In genomic region chr9:137032893-137033292, GRCh38 we compare ENCODE assay signal across 14 cellular contexts. TPM values are rescaled to one million over a fixed set of nuclear protein-coding genes. Genes with fewer than 3 reads are reported as not detected.
DNase-seq lines count a peak whose midpoint lies in the region; ATAC-seq and TF ChIP-seq lines count a peak whose summit lies in the region.
"Had no signal": no experiment of that assay in that cellular context is flagged by ENCODE, and none has a peak within 500 bp of the region (broad histone marks: within the 10 kb centered on the region; RNA-seq: fewer than 3 reads in every experiment).

No MANE protein-coding gene starts in this region.

- POLR2A ChIA-PET in activated CD4-positive, alpha-beta T cell treated with anti-CD3 and anti-CD28 coated beads, Interleukin-2, amount 10 ng/mL, durations not matched to agents 7 days and 5 days (lab: Charles Lee), result no interaction called here

- no peaks in the 10 kb centered on the region for H3K9me3 Mint-ChIP-seq in activated CD4-positive, alpha-beta T cell treated with anti-CD3 and anti-CD28 coated beads, Interleukin-2, amount 10 ng/mL, durations not matched to agents 7 days and 5 days
- H3K9me3 Mint-ChIP-seq in stimulated activated memory B cell treated with anti-CD40 and anti-IgM and Interleukin-4, amounts not matched to agents 10 μg/mL and 1 μg/mL and 100 μg/mL, for 72 hours, result no peaks in the 10 kb centered on the region

- peaks cover 55% of the 10 kb centered on the region for H3K4me1 Mint-ChIP-seq in activated CD4-positive, alpha-beta T cell treated with anti-CD3 and anti-CD28 coated beads, Interleukin-2, amount 10 ng/mL, durations not matched to agents 7 days and 5 days
- peaks cover 68% of the 10 kb centered on the region for H3K4me1 Mint-ChIP-seq in stimulated activated memory B cell treated with anti-CD40 and anti-IgM and Interleukin-4, amounts not matched to agents 10 μg/mL and 1 μg/mL and 100 μg/mL, for 72 hours

- intact Hi-C loops in left cardiac atrium (cut with DNase I), result loop anchor here in 1 of 2 donors (5.0 kb wide), 1 partner anchor 86 kb away; the partner anchor contains the start of gene C8G

- peak in 1 of 2 donors; percentile 30 for ATAC-seq in left cardiac atrium
- peak; percentile 27 for ATAC-seq in stimulated activated memory B cell treated with anti-CD40 and anti-IgM and Interleukin-4, amounts not matched to agents 10 μg/mL and 1 μg/mL and 100 μg/mL, for 72 hours
- ATAC-seq in GM19328 (IDR thresholded peaks at IDR 0.05; ENCODE audit: unreplicated experiment), result no peak
- ATAC-seq in SK-N-SH treated with all-trans-retinoic acid at 6 μM for 48 hours, result no peak

- peaks cover 2% of the 10 kb centered on the region for H3K36me3 Mint-ChIP-seq in activated CD4-positive, alpha-beta T cell treated with anti-CD3 and anti-CD28 coated beads, Interleukin-2, amount 10 ng/mL, durations not matched to agents 7 days and 5 days (ENCODE audit: low read depth)
- H3K36me3 Mint-ChIP-seq in stimulated activated memory B cell treated with anti-CD40 and anti-IgM and Interleukin-4, amounts not matched to agents 10 μg/mL and 1 μg/mL and 100 μg/mL, for 72 hours, result no peaks in the 10 kb centered on the region

- peak overlapping the region; percentile 22 for H3K4me3 Mint-ChIP-seq in activated CD4-positive, alpha-beta T cell treated with anti-CD3 and anti-CD28 coated beads, Interleukin-2, amount 10 ng/mL, durations not matched to agents 7 days and 5 days
- H3K4me3 Mint-ChIP-seq in stimulated activated memory B cell treated with anti-CD40 and anti-IgM and Interleukin-4, amounts not matched to agents 10 μg/mL and 1 μg/mL and 100 μg/mL, for 72 hours, result peak overlapping the region; percentile 83

- CTCF ChIA-PET in activated CD4-positive, alpha-beta T cell treated with anti-CD3 and anti-CD28 coated beads, Interleukin-2, amount 10 ng/mL, durations not matched to agents 7 days and 5 days (lab: Charles Lee), result interaction anchor here (0.7 to 14.0 kb wide), 8 partner anchors 14 to 307 kb away, joined by 3 to 157 read pairs (median 4); partner anchors contain the start of genes NPDC1 and SAPCD2

- peak overlapping the region; percentile 61 for H3K27ac Mint-ChIP-seq in activated CD4-positive, alpha-beta T cell treated with anti-CD3 and anti-CD28 coated beads, Interleukin-2, amount 10 ng/mL, durations not matched to agents 7 days and 5 days
- H3K27ac Mint-ChIP-seq in stimulated activated memory B cell treated with anti-CD40 and anti-IgM and Interleukin-4, amounts not matched to agents 10 μg/mL and 1 μg/mL and 100 μg/mL, for 72 hours, result peak overlapping the region; percentile 92

- DNase-seq in activated CD4-positive, alpha-beta T cell treated with anti-CD3 and anti-CD28 coated beads, Interleukin-2, amount 10 ng/mL, durations not matched to agents 7 days and 5 days, result peak; percentile 20
- no peak for DNase-seq in activated CD4-positive, alpha-beta T cell treated with anti-CD3 and anti-CD28 coated beads, Interleukin-2, amount 50 U/mL, for 48 hours
- DNase-seq in SKM-1 (lab: John Stamatoyannopoulos, UW; ENCODE audit: unreplicated experiment) (peak; percentile 75), left cardiac atrium (peak; percentile 67)
- DNase-seq in effector CD8-positive, alpha-beta T cell (lab: John Stamatoyannopoulos, UW), result no peak
- DNase-seq: H7, islet precursor cell, occipital lobe had no signal

- H3K27me3 Mint-ChIP-seq in activated CD4-positive, alpha-beta T cell treated with anti-CD3 and anti-CD28 coated beads, Interleukin-2, amount 10 ng/mL, durations not matched to agents 7 days and 5 days, result no peaks in the 10 kb centered on the region
- peaks cover under 1% of the 10 kb centered on the region for H3K27me3 Mint-ChIP-seq in stimulated activated memory B cell treated with anti-CD40 and anti-IgM and Interleukin-4, amounts not matched to agents 10 μg/mL and 1 μg/mL and 100 μg/mL, for 72 hours

TF ChIP-seq in SK-N-SH treated with all-trans-retinoic acid at 6 μM for 48 hours, 23 proteins besides CTCF, POLR2A, EP300 and RAD21:
- TF ChIP-seq TOX (CRISPR knock-in tag; IDR thresholded peaks at IDR 0.05; ENCODE audit: borderline replicate concordance), result no peak
- no peak for TF ChIP-seq PPARA (CRISPR knock-in tag; IDR thresholded peaks at IDR 0.05; ENCODE audit: borderline replicate concordance)
- no peak for TF ChIP-seq ZNF70 (CRISPR knock-in tag; IDR thresholded peaks at IDR 0.05)
- TF ChIP-seq ARNTL (CRISPR knock-in tag; IDR thresholded peaks at IDR 0.05; ENCODE audit: borderline replicate concordance, low read depth), result no peak
- no peak for TF ChIP-seq ZNF565 (CRISPR knock-in tag; conservative IDR thresholded peaks at IDR 0.05; ENCODE audit: low read depth)
- TF ChIP-seq ZFP30 (CRISPR knock-in tag; IDR thresholded peaks at IDR 0.05), result no peak
- no peak for TF ChIP-seq CREB5 (CRISPR knock-in tag; IDR thresholded peaks at IDR 0.05; ENCODE audit: low read depth)

RNA-seq across cellular contexts. Expression of gene FUT7, which starts 1.0 kb away (rescaled TPM):
- total RNA-seq in activated CD4-positive, alpha-beta T cell treated with anti-CD3 and anti-CD28 coated beads, Interleukin-2, amount 10 ng/mL, durations not matched to agents 7 days and 5 days, result 10 to 100 TPM in 1 of 2 experiments, 1 to 10 TPM in 1; 8.9 to 10.3 TPM
- total RNA-seq in left cardiac atrium, result under 1 TPM; 0.24 to 0.35 TPM
- total RNA-seq: A172, astrocyte, H7, LHCN-M2, occipital lobe had no signal

RNA-seq across cellular contexts. Expression of gene ABCA2, which starts 4.9 kb away (rescaled TPM):
- total RNA-seq in activated CD4-positive, alpha-beta T cell treated with anti-CD3 and anti-CD28 coated beads, Interleukin-2, amount 10 ng/mL, durations not matched to agents 7 days and 5 days, result 10 to 100 TPM; 67.7 to 70.3 TPM
- total RNA-seq in left cardiac atrium, result 10 to 100 TPM; 30.0 to 33.2 TPM

RNA-seq across cellular contexts. Expression of gene NPDC1, which starts 13.1 kb away (rescaled TPM):
- 10 to 100 TPM; 35.5 to 41.4 TPM for total RNA-seq in activated CD4-positive, alpha-beta T cell treated with anti-CD3 and anti-CD28 coated beads, Interleukin-2, amount 10 ng/mL, durations not matched to agents 7 days and 5 days
- 10 to 100 TPM; 75.4 to 87.3 TPM for total RNA-seq in left cardiac atrium

RNA-seq across cellular contexts. Expression of gene ENTPD2, which starts 21.0 kb away (rescaled TPM):
- not detected for total RNA-seq in activated CD4-positive, alpha-beta T cell treated with anti-CD3 and anti-CD28 coated beads, Interleukin-2, amount 10 ng/mL, durations not matched to agents 7 days and 5 days
- 1 to 10 TPM in 1 of 2 donors, under 1 TPM in 1; 0.60 to 2.2 TPM for total RNA-seq in left cardiac atrium
- total RNA-seq: A172, H7, LHCN-M2 had no signal

RNA-seq across cellular contexts. Expression of gene CLIC3, which starts 36.5 kb away (rescaled TPM):
- 1 to 10 TPM; 2.6 to 4.4 TPM for total RNA-seq in activated CD4-positive, alpha-beta T cell treated with anti-CD3 and anti-CD28 coated beads, Interleukin-2, amount 10 ng/mL, durations not matched to agents 7 days and 5 days
- 1 to 10 TPM; 2.6 to 8.5 TPM for total RNA-seq in left cardiac atrium
- total RNA-seq: H7 had no signal

Comparison
In these comparisons a context has a peak if more than half of its experiments do, and no peak if none do; other contexts are left out.
1. DNase-seq: peak in activated CD4-positive, alpha-beta T cell treated with anti-CD3 and anti-CD28 coated beads, Interleukin-2, amount 10 ng/mL, durations not matched to agents 7 days and 5 days (single experiment), SKM-1 (single experiment) and left cardiac atrium (single experiment); none in activated CD4-positive, alpha-beta T cell treated with anti-CD3 and anti-CD28 coated beads, Interleukin-2, amount 50 U/mL, for 48 hours (0 of 2) and effector CD8-positive, alpha-beta T cell (single experiment).
2. RNA of gene FUT7, which starts 1.0 kb away (total RNA-seq): 8.9 to 10.3 TPM in activated CD4-positive, alpha-beta T cell treated with anti-CD3 and anti-CD28 coated beads, Interleukin-2, amount 10 ng/mL, durations not matched to agents 7 days and 5 days; 0.24 to 0.35 TPM in left cardiac atrium; every median in the first group is over 4 times any median in the second.